8 cellular contexts compared by ENCODE assay signal in genomic region chrX:150898343-150899190, GRCh38. TPM values are rescaled to one million over a fixed set of nuclear protein-coding genes. Genes with fewer than 3 reads are reported as not detected.
A peak's percentile ranks its signal among the peaks of the same experiment; 100 is the strongest.
DNase-seq lines count a peak whose midpoint lies in the region; ATAC-seq, FAIRE-seq and TF ChIP-seq lines count a peak whose summit lies in the region.

TSS of gene CD99L2 (minus strand) at chrX:150898668. CDS start at chrX:150898588, 80 bp downstream.

- H4K5ac ChIP-seq in H1 (ENCODE audit: insufficient read length, low read depth, low read length) (peak within 1 kb of the TSS; percentile 76), mesendoderm (ENCODE audit: low read length) (no peak within 1 kb of the TSS)

- H2BK120ac ChIP-seq in H1 (replicated peaks; ENCODE audit: low read depth, low read length) (peak within 1 kb of the TSS; percentile 64), mesendoderm (ENCODE audit: low read depth, low read length) (peak within 1 kb of the TSS; percentile 38)

- H3K79me2 ChIP-seq in H1 (ENCODE audit: control insufficient read depth in 1 of 2, insufficient read depth in 2 of 2, low read length in 2 of 2) (peaks cover 0 to 21% of the 10 kb centered on the region in 2 experiments; a peak in 3 of 4 replicates), mesendoderm (ENCODE audit: control insufficient read depth, insufficient read depth, low read length) (no peaks in the 10 kb centered on the region)

- H3K9ac ChIP-seq in H1 (replicated peaks in 1 of 4; ENCODE audit: extremely low read depth in 1 of 4, low read depth in 3 of 4, low read length in 3 of 4) (peak within 1 kb of the TSS; percentile 49 to 84 (median 77)), mesendoderm (ENCODE audit: low read length) (peak within 1 kb of the TSS; percentile 79)

- POLR2A ChIA-PET in H1 (lab: Charles Lee; ENCODE audit: partially characterized antibody): interaction anchor here (0.8 to 4.4 kb wide), 8 partner anchors 17 to 92 kb away, joined by 3 to 51 read pairs (median 4); partner anchors contain the start of gene HMGB3

- WGBS in H1 (ENCODE audit: extremely low coverage in 1 of 2, insufficient coverage in 1 of 2, insufficient read length in 1 of 2, insufficient replicate concordance in 2 of 2, low coverage in 1 of 2, low lambda C conversion rate in 2 of 2, missing lambda C conversion rate in 1 of 2), 2 experiments: 5% methylated on average over 7 of the region's 95 CpGs; no CpG with 5 or more reads in 1 of the 2 experiments
- no CpG with 5 or more reads among the region's 95 CpGs for WGBS in mesendoderm (ENCODE audit: extremely low coverage, insufficient coverage, low lambda C conversion rate)

- TF ChIP-seq POLR2A in H1 (IDR thresholded peaks at IDR 0.05; ENCODE audit: control extremely low read depth in 1 of 2, low read depth in 2 of 2, low read length in 2 of 2): peak in 1 of 2 experiments; percentile 75; a peak in 2 of 3 replicates

- H3K36me3 ChIP-seq in H1 (ENCODE audit: control insufficient read depth in 2 of 4, insufficient read depth in 4 of 4, low read length in 3 of 4) (0 out of 8 replicates have a peak, but pooled peaks cover 0 to 2% (median 0%) of the 10 kb centered on the region in 4 experiments), mesendoderm (ENCODE audit: control insufficient read depth, insufficient read depth, low read length) (no peaks in the 10 kb centered on the region)

- H4K20me1 ChIP-seq in H1 (replicated peaks in 1 of 2; ENCODE audit: control insufficient read depth in 1 of 2, insufficient read depth in 2 of 2, low read length in 2 of 2): no peaks in the 10 kb centered on the region

- no peak within 1 kb of the TSS; the same call in none of the 2 replicates for H3K18ac ChIP-seq in H1 (ENCODE audit: extremely low read depth, low read length)
- H3K18ac ChIP-seq in mesendoderm (ENCODE audit: low read length): peak within 1 kb of the TSS; percentile 94

- peak within 1 kb of the TSS; percentile 51 to 93 (median 64) for H3K4me3 ChIP-seq in H1 (ENCODE audit: extremely low read depth in 1 of 4, insufficient read depth in 2 of 4, low read depth in 3 of 4, low read length in 4 of 4)
- H3K4me3 ChIP-seq in mesendoderm (ENCODE audit: low read length): peak within 1 kb of the TSS; percentile 51

- no peak within 1 kb of the TSS for H3K14ac ChIP-seq in H1 (ENCODE audit: insufficient read length)

- H3K4me1 Mint-ChIP-seq in activated CD8-positive, alpha-beta memory T cell treated with anti-CD3 and anti-CD28 coated beads, Interleukin-2, amount 10 ng/mL, durations not matched to agents 7 days and 5 days: peaks cover 16% of the 10 kb centered on the region

- peaks cover 7 to 24% (median 13%) of the 10 kb centered on the region in 4 experiments; a peak in 6 of 7 replicates for H3K4me1 ChIP-seq in H1 (replicated peaks in 1 of 4; ENCODE audit: control insufficient read depth in 3 of 4, insufficient read depth in 4 of 4, low read length in 3 of 4)
- H3K4me1 ChIP-seq in mesendoderm (ENCODE audit: control insufficient read depth, low read depth, low read length): no peaks in the 10 kb centered on the region

- peak within 1 kb of the TSS; percentile 30 for H3K56ac ChIP-seq in H1 (replicated peaks; ENCODE audit: insufficient read length, low read depth, low read length)
- H3K56ac ChIP-seq in mesendoderm (ENCODE audit: low read length): peak within 1 kb of the TSS; percentile 86

- peaks cover 5% of the 10 kb centered on the region; the same call in 1 of the 2 replicates for H3K23me2 ChIP-seq in H1 (ENCODE audit: low read depth, low read length)

- H3K27ac ChIP-seq in H1 (ENCODE audit: low read depth, low read length): peak within 1 kb of the TSS; percentile 86; the same call in 1 of the 2 replicates
- H3K27ac ChIP-seq in mesendoderm (ENCODE audit: low read depth, low read length): peak within 1 kb of the TSS; percentile 57

- peaks cover 9% of the 10 kb centered on the region for H3K27me3 Mint-ChIP-seq in activated CD8-positive, alpha-beta memory T cell treated with anti-CD3 and anti-CD28 coated beads, Interleukin-2, amount 10 ng/mL, durations not matched to agents 7 days and 5 days

- H3K9me3 Mint-ChIP-seq in activated CD8-positive, alpha-beta memory T cell treated with anti-CD3 and anti-CD28 coated beads, Interleukin-2, amount 10 ng/mL, durations not matched to agents 7 days and 5 days (ENCODE audit: low read depth): no peaks in the 10 kb centered on the region

- H3K9me3 ChIP-seq in H1 (ENCODE audit: insufficient read depth in 2 of 2, low read depth in 1 of 2, low read length in 1 of 2): no peaks in the 10 kb centered on the region

- TF ChIP-seq CTCF in H1 (IDR thresholded peaks at IDR 0.05; ENCODE audit: control extremely low read depth in 1 of 3, insufficient read depth in 1 of 3, low read depth in 1 of 3, low read length in 3 of 3): no peak

- H3K4me3 Mint-ChIP-seq in activated CD8-positive, alpha-beta memory T cell treated with anti-CD3 and anti-CD28 coated beads, Interleukin-2, amount 10 ng/mL, durations not matched to agents 7 days and 5 days: peak within 1 kb of the TSS; percentile 85

- TF ChIP-seq RAD21 in H1 (IDR thresholded peaks at IDR 0.05 in 1 of 2, conservative IDR thresholded peaks at IDR 0.05 in 1 of 2; ENCODE audit: low read depth in 2 of 2, low read length in 2 of 2): 0 out of 4 replicates have a peak, but pooled peaks of 1 of the 2 experiments have one; percentile 0

- peak within 1 kb of the TSS; percentile 53 for H3K4ac ChIP-seq in H1 (replicated peaks; ENCODE audit: insufficient read length, low read depth, low read length)
- peak within 1 kb of the TSS; percentile 55 for H3K4ac ChIP-seq in mesendoderm (ENCODE audit: low read depth, low read length)

- DNase-seq in COLO829 (ENCODE audit: low spot score) (peak; percentile 86), HT1080 (ENCODE audit: low read depth) (peak; percentile 84), NOMO-1 treated with DMSO at 0.1 percent for 48 hours (lab: John Stamatoyannopoulos, UW; ENCODE audit: unreplicated experiment) (peak; percentile 71), H1 (ENCODE audit: low read depth in 1 of 2, low spot score in 2 of 2) (peak; percentile 53 to 93), mesendoderm (peak; percentile 91)
- peak; percentile 91 for DNase-seq in activated CD8-positive, alpha-beta memory T cell treated with anti-CD3 and anti-CD28 coated beads, Interleukin-2, amount 10 ng/mL, durations not matched to agents 7 days and 5 days
- peak; percentile 69 for DNase-seq in stimulated activated CD8-positive, alpha-beta memory T cell treated with anti-CD3 and anti-CD28 coated beads, Interleukin-12 subunit alpha, Interleukin-12 subunit beta, amount 100 ng/mL, for 24 hours (ENCODE audit: extremely low read depth)

- H2AFZ ChIP-seq in H1 (ENCODE audit: low read length): no peak within 1 kb of the TSS

- H4K8ac ChIP-seq in H1 (ENCODE audit: extremely low read depth, insufficient read depth, low read length) (peak within 1 kb of the TSS; percentile 85; the same call in 1 of the 2 replicates), mesendoderm (ENCODE audit: low read depth, low read length) (peak within 1 kb of the TSS; percentile 95)

- H3K79me1 ChIP-seq in H1 (ENCODE audit: low read depth, low read length): no peaks in the 10 kb centered on the region
- H3K79me1 ChIP-seq in mesendoderm (ENCODE audit: low read length): no peaks in the 10 kb centered on the region

- peaks cover 2% of the 10 kb centered on the region for H3K36me3 Mint-ChIP-seq in activated CD8-positive, alpha-beta memory T cell treated with anti-CD3 and anti-CD28 coated beads, Interleukin-2, amount 10 ng/mL, durations not matched to agents 7 days and 5 days

- no peak within 1 kb of the TSS for H2BK20ac ChIP-seq in H1 (ENCODE audit: low read length)

- H2BK15ac ChIP-seq in H1 (ENCODE audit: low read length): no peak within 1 kb of the TSS
- no peak within 1 kb of the TSS for H2BK15ac ChIP-seq in mesendoderm (replicated peaks; ENCODE audit: low read depth)

- H3K4me2 ChIP-seq in H1 (ENCODE audit: insufficient read depth in 1 of 2, low read depth in 2 of 2, low read length in 2 of 2) (peak within 1 kb of the TSS; percentile 90 to 91), mesendoderm (ENCODE audit: low read length) (peak within 1 kb of the TSS; percentile 80)

- H3K27me3 ChIP-seq in H1 (replicated peaks in 1 of 4; ENCODE audit: control insufficient read depth in 3 of 4, extremely low read depth in 1 of 4, insufficient read depth in 3 of 4, low read length in 3 of 4) (no peaks in the 10 kb centered on the region; a peak in 1 of 7 replicates), mesendoderm (ENCODE audit: insufficient read depth, low read length, poor library complexity) (no peaks in the 10 kb centered on the region)

- H3K23ac ChIP-seq in H1 (ENCODE audit: insufficient read length) (no peak within 1 kb of the TSS), mesendoderm (ENCODE audit: low read length) (no peak within 1 kb of the TSS)

- peak within 1 kb of the TSS; percentile 70 for H3K27ac Mint-ChIP-seq in activated CD8-positive, alpha-beta memory T cell treated with anti-CD3 and anti-CD28 coated beads, Interleukin-2, amount 10 ng/mL, durations not matched to agents 7 days and 5 days

- CTCF ChIA-PET in activated CD8-positive, alpha-beta memory T cell treated with anti-CD3 and anti-CD28 coated beads, Interleukin-2, amount 10 ng/mL, durations not matched to agents 7 days and 5 days (lab: Charles Lee): interaction anchor here (1.3 kb wide), 1 partner anchor 20 kb away, joined by 4 read pairs; no protein-coding TSS in a partner anchor
- CTCF ChIA-PET in H1 (lab: Charles Lee; ENCODE audit: partially characterized antibody): interaction anchor here (0.9 kb wide), 1 partner anchor 36 kb away, joined by 3 read pairs; no protein-coding TSS in a partner anchor

- no peak for TF ChIP-seq EP300 in H1 (IDR thresholded peaks at IDR 0.05; ENCODE audit: borderline replicate concordance in 1 of 2, low read depth in 2 of 2, low read length in 2 of 2)

- peak within 1 kb of the TSS; percentile 68; the same call in 1 of the 2 replicates for H2BK12ac ChIP-seq in H1 (ENCODE audit: low read depth, low read length)

- FAIRE-seq in H1 (lab: Jason Lieb, UNC): no peak

- no peak within 1 kb of the TSS for H2AK5ac ChIP-seq in H1 (ENCODE audit: low read depth, low read length)
- H2AK5ac ChIP-seq in mesendoderm (ENCODE audit: low read length): no peak within 1 kb of the TSS

- H4K91ac ChIP-seq in H1 (replicated peaks; ENCODE audit: insufficient read length, low read length): peak within 1 kb of the TSS; percentile 81

- peak; percentile 93 for ATAC-seq in GM21360 (IDR thresholded peaks at IDR 0.05; ENCODE audit: unreplicated experiment)
- ATAC-seq in activated CD8-positive, alpha-beta memory T cell treated with anti-CD3 and anti-CD28 coated beads, Interleukin-2, amount 10 ng/mL, durations not matched to agents 7 days and 5 days: peak; percentile 96

- peak within 1 kb of the TSS; percentile 44; the same call in 1 of the 2 replicates for H2BK5ac ChIP-seq in H1 (ENCODE audit: low read depth, low read length)
- no peak within 1 kb of the TSS for H2BK5ac ChIP-seq in mesendoderm (ENCODE audit: low read length)

RNA-seq across cellular contexts. Expression of gene CD99L2, which starts in this region (rescaled TPM):
- 15.6 and 19.0 TPM in 2 replicates for total RNA-seq in HT1080 (2014; rRNA removed; shearing (Covaris generic))
- 44.3 and 47.3 TPM in 2 replicates for polyA plus RNA-seq in HT1080 (2015; cell fraction: cytosol; rRNA removed)
- polyA plus RNA-seq in HT1080 (2015; cell fraction: nucleus; rRNA removed): 36.7 and 40.1 TPM in 2 replicates
- total RNA-seq in activated CD8-positive, alpha-beta memory T cell treated with anti-CD3 and anti-CD28 coated beads, Interleukin-2, amount 10 ng/mL, durations not matched to agents 7 days and 5 days: 10 to 100 TPM; 16.8 to 21.2 TPM
- total RNA-seq in H1 (2021; fragmentation: NEBNext Ultra II Directional; extraction: Animal tissue kit (Norgen Biotek cat#: 25700)): 6.6 and 8.5 TPM in 2 replicates
- polyA plus RNA-seq in H1 (2011; rRNA removed): 8.0 and 12.1 TPM in 2 replicates
- 11.3 TPM for polyA plus RNA-seq in H1 (2011; cell fraction: cytosol; rRNA removed)
- 25.1 TPM for polyA plus RNA-seq in H1 (2011; cell fraction: nucleus; rRNA removed)
- polyA plus RNA-seq in H1 (2012, experiment 1 of 2): 6.4 to 8.1 TPM (median 7.9 TPM) in 4 replicates
- polyA plus RNA-seq in H1 (2012, experiment 2 of 2): 4.8 TPM
- polyA plus RNA-seq in H1 (2013, experiment 1 of 2): 5.3 TPM
- 5.3 TPM for polyA plus RNA-seq in H1 (2013, experiment 2 of 2)
- 7.2 and 9.6 TPM in 2 replicates for polyA minus RNA-seq in H1 (2011; rRNA and poly(A)+ RNA removed)
- 3.2 TPM for polyA minus RNA-seq in H1 (2011; cell fraction: cytosol; rRNA and poly(A)+ RNA removed)
- 18.3 TPM for polyA minus RNA-seq in H1 (2011; cell fraction: nucleus; rRNA and poly(A)+ RNA removed)
- polyA plus RNA-seq in mesendoderm (2013, experiment 1 of 2): 3.3 TPM
- 3.6 TPM for polyA plus RNA-seq in mesendoderm (2013, experiment 2 of 2)

Comparison
In these comparisons a context has a peak if more than half of its experiments do, and no peak if none do; other contexts are left out.
1. Peak in every context shown above with its lines: DNase-seq, ATAC-seq, H3K4me3 ChIP-seq and H3K27ac ChIP-seq.